ENCODE assay signal across 1 cellular context in the genomic region with DNA sequence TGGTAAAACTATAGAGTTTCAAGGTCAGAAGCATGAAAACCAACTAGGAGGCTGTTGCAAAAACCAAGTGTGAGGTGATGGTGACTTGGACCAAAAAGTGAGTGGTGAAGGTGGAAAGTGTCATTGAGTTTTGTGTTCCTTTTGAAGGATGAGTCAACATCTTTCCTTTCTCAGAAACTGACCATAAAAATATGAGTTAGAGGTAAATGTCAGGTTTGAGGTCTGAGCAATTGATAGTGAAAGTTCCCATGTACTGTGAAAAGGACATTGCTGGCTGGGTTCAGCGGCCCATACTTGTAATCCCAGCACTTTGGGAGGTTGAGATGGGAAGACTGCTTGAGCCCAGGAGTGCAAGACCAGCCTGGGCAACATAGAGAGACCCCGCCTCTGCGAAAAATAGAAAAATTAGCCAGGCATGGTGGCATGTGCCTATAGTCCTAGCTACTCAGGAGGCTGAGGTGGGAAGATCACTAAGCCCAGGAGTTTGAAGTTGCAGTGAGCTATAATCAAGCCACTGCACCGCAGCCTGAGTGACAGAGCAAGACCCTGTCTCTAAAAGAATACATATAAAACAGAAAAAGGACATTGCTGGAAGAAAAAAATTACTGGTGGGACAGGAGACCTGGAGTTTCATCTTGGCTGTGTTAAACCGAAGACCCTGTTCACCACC.
TF ChIP-seq lines count a peak whose summit lies in the region.

No MANE protein-coding gene starts in this region.

TF ChIP-seq in WTC11, 78 proteins besides CTCF, POLR2A, EP300 and RAD21 (continued from another document):
- TF ChIP-seq, protein P1, sequence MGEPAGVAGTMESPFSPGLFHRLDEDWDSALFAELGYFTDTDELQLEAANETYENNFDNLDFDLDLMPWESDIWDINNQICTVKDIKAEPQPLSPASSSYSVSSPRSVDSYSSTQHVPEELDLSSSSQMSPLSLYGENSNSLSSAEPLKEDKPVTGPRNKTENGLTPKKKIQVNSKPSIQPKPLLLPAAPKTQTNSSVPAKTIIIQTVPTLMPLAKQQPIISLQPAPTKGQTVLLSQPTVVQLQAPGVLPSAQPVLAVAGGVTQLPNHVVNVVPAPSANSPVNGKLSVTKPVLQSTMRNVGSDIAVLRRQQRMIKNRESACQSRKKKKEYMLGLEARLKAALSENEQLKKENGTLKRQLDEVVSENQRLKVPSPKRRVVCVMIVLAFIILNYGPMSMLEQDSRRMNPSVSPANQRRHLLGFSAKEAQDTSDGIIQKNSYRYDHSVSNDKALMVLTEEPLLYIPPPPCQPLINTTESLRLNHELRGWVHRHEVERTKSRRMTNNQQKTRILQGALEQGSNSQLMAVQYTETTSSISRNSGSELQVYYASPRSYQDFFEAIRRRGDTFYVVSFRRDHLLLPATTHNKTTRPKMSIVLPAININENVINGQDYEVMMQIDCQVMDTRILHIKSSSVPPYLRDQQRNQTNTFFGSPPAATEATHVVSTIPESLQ (CRISPR knock-in tag; IDR thresholded peaks at IDR 0.05): no peak
- TF ChIP-seq, protein P2, sequence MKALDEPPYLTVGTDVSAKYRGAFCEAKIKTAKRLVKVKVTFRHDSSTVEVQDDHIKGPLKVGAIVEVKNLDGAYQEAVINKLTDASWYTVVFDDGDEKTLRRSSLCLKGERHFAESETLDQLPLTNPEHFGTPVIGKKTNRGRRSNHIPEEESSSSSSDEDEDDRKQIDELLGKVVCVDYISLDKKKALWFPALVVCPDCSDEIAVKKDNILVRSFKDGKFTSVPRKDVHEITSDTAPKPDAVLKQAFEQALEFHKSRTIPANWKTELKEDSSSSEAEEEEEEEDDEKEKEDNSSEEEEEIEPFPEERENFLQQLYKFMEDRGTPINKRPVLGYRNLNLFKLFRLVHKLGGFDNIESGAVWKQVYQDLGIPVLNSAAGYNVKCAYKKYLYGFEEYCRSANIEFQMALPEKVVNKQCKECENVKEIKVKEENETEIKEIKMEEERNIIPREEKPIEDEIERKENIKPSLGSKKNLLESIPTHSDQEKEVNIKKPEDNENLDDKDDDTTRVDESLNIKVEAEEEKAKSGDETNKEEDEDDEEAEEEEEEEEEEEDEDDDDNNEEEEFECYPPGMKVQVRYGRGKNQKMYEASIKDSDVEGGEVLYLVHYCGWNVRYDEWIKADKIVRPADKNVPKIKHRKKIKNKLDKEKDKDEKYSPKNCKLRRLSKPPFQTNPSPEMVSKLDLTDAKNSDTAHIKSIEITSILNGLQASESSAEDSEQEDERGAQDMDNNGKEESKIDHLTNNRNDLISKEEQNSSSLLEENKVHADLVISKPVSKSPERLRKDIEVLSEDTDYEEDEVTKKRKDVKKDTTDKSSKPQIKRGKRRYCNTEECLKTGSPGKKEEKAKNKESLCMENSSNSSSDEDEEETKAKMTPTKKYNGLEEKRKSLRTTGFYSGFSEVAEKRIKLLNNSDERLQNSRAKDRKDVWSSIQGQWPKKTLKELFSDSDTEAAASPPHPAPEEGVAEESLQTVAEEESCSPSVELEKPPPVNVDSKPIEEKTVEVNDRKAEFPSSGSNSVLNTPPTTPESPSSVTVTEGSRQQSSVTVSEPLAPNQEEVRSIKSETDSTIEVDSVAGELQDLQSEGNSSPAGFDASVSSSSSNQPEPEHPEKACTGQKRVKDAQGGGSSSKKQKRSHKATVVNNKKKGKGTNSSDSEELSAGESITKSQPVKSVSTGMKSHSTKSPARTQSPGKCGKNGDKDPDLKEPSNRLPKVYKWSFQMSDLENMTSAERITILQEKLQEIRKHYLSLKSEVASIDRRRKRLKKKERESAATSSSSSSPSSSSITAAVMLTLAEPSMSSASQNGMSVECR (CRISPR knock-in tag; IDR thresholded peaks at IDR 0.05; ENCODE audit: borderline replicate concordance): no peak
- TF ChIP-seq, protein P3, sequence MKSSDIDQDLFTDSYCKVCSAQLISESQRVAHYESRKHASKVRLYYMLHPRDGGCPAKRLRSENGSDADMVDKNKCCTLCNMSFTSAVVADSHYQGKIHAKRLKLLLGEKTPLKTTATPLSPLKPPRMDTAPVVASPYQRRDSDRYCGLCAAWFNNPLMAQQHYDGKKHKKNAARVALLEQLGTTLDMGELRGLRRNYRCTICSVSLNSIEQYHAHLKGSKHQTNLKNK (CRISPR knock-in tag; IDR thresholded peaks at IDR 0.05): no peak
- TF ChIP-seq ESRRA (CRISPR knock-in tag; IDR thresholded peaks at IDR 0.05; ENCODE audit: borderline replicate concordance): no peak
- TF ChIP-seq, protein P4, sequence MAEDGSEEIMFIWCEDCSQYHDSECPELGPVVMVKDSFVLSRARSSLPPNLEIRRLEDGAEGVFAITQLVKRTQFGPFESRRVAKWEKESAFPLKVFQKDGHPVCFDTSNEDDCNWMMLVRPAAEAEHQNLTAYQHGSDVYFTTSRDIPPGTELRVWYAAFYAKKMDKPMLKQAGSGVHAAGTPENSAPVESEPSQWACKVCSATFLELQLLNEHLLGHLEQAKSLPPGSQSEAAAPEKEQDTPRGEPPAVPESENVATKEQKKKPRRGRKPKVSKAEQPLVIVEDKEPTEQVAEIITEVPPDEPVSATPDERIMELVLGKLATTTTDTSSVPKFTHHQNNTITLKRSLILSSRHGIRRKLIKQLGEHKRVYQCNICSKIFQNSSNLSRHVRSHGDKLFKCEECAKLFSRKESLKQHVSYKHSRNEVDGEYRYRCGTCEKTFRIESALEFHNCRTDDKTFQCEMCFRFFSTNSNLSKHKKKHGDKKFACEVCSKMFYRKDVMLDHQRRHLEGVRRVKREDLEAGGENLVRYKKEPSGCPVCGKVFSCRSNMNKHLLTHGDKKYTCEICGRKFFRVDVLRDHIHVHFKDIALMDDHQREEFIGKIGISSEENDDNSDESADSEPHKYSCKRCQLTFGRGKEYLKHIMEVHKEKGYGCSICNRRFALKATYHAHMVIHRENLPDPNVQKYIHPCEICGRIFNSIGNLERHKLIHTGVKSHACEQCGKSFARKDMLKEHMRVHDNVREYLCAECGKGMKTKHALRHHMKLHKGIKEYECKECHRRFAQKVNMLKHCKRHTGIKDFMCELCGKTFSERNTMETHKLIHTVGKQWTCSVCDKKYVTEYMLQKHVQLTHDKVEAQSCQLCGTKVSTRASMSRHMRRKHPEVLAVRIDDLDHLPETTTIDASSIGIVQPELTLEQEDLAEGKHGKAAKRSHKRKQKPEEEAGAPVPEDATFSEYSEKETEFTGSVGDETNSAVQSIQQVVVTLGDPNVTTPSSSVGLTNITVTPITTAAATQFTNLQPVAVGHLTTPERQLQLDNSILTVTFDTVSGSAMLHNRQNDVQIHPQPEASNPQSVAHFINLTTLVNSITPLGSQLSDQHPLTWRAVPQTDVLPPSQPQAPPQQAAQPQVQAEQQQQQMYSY (CRISPR knock-in tag; IDR thresholded peaks at IDR 0.05): no peak
- no peak for TF ChIP-seq RORB (CRISPR knock-in tag; IDR thresholded peaks at IDR 0.05)
- TF ChIP-seq, protein P5, sequence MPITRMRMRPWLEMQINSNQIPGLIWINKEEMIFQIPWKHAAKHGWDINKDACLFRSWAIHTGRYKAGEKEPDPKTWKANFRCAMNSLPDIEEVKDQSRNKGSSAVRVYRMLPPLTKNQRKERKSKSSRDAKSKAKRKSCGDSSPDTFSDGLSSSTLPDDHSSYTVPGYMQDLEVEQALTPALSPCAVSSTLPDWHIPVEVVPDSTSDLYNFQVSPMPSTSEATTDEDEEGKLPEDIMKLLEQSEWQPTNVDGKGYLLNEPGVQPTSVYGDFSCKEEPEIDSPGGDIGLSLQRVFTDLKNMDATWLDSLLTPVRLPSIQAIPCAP (CRISPR knock-in tag; IDR thresholded peaks at IDR 0.05): no peak
TF ChIP-seq in WTC11: peak in this region for 0.
